ENCODE assay signal across 7 cellular contexts in genomic region chr7:100217934-100218333, GRCh38. TPM values are rescaled to one million over a fixed set of nuclear protein-coding genes. Genes with fewer than 3 reads are reported as not detected.
DNase-seq lines count a peak whose midpoint lies in the region; ATAC-seq and TF ChIP-seq lines count a peak whose summit lies in the region.
"Not testable (repeated sequence)": the region's sequence is repeated elsewhere in the genome, so short reads cannot be mapped to it uniquely, and the experiment has no call there.
"Had no signal": no experiment of that assay in that cellular context is flagged by ENCODE, and none has a peak within 500 bp of the region (broad histone marks: within the 10 kb centered on the region; RNA-seq: fewer than 3 reads in every experiment).

No MANE protein-coding gene starts in this region.

- H3K36me3 ChIP-seq in CD4-positive, CD25-positive, alpha-beta regulatory T cell (ENCODE audit: control insufficient read depth, insufficient read depth, low read length); smooth muscle cell (ENCODE audit: low read depth): not testable (repeated sequence)

- H3K4me3 ChIP-seq in CD4-positive, CD25-positive, alpha-beta regulatory T cell (ENCODE audit: low read depth, low read length); fibroblast of mammary gland (ENCODE audit: control insufficient read depth, low read depth, low read length); smooth muscle cell: not testable (repeated sequence)

- H2AFZ ChIP-seq in smooth muscle cell (ENCODE audit: low read depth): not testable (repeated sequence)

- H3K36me3 Mint-ChIP-seq in CD4-positive, CD25-positive, alpha-beta regulatory T cell: peaks cover 14% of the 10 kb centered on the region
- not testable (repeated sequence) for H3K36me3 Mint-ChIP-seq in HFFc6 (ENCODE audit: low read depth)

- WGBS in smooth muscle cell (ENCODE audit: low lambda C conversion rate): 0% methylated on average over 1 of the region's 5 CpGs

- not testable (repeated sequence) for ATAC-seq in CD4-positive, CD25-positive, alpha-beta regulatory T cell (ENCODE audit: low read depth in 2 of 2)

- H3K4me1 Mint-ChIP-seq in CD4-positive, CD25-positive, alpha-beta regulatory T cell: peaks cover 8 to 66% (median 42%) of the 10 kb centered on the region in 4 donors
- not testable (repeated sequence) for H3K4me1 Mint-ChIP-seq in HFFc6 (ENCODE audit: low read depth)

- not testable (repeated sequence) for H3K4me2 ChIP-seq in smooth muscle cell

- peak overlapping the region; percentile 90 to 98 (median 92) for H3K4me3 Mint-ChIP-seq in CD4-positive, CD25-positive, alpha-beta regulatory T cell
- not testable (repeated sequence) for H3K4me3 Mint-ChIP-seq in HFFc6

- not testable (repeated sequence) for H3K27me3 Mint-ChIP-seq in CD4-positive, CD25-positive, alpha-beta regulatory T cell; HFFc6 (ENCODE audit: insufficient read depth)

- not testable (repeated sequence) for H3F3A ChIP-seq in smooth muscle cell (ENCODE audit: low read depth)

- TF ChIP-seq CTCF in HFFc6 (IDR thresholded peaks at IDR 0.05) (peak; percentile 76), fibroblast of mammary gland (conservative IDR thresholded peaks at IDR 0.05; ENCODE audit: control insufficient read depth, insufficient read depth, low read depth, low read length) (peak; percentile 45), smooth muscle cell (IDR thresholded peaks at IDR 0.05; ENCODE audit: borderline replicate concordance, insufficient read depth, poor library complexity, severe bottlenecking) (peak; percentile 48)

- H3K27ac ChIP-seq in CD4-positive, CD25-positive, alpha-beta regulatory T cell (ENCODE audit: insufficient read depth, low read length, poor library complexity, severe bottlenecking): peak overlapping the region; percentile 99
- not testable (repeated sequence) for H3K27ac ChIP-seq in smooth muscle cell (ENCODE audit: low read depth)

- not testable (repeated sequence) for H3K9me3 ChIP-seq in CD4-positive, CD25-positive, alpha-beta regulatory T cell (ENCODE audit: control insufficient read depth in 2 of 2, low read length in 2 of 2); smooth muscle cell (replicated peaks; ENCODE audit: low read depth)

- H3K79me2 ChIP-seq in smooth muscle cell (ENCODE audit: low read depth): not testable (repeated sequence)

- peaks cover 43% of the 10 kb centered on the region for H3K4me1 ChIP-seq in CD4-positive, CD25-positive, alpha-beta regulatory T cell (ENCODE audit: control insufficient read depth, insufficient read depth, low read length, poor library complexity, severe bottlenecking)
- not testable (repeated sequence) for H3K4me1 ChIP-seq in smooth muscle cell (ENCODE audit: low read depth)

- H3K27me3 ChIP-seq in CD4-positive, CD25-positive, alpha-beta regulatory T cell (ENCODE audit: control insufficient read depth, insufficient read depth, low read length); smooth muscle cell (ENCODE audit: low read depth): not testable (repeated sequence)

- peak; percentile 53 to 77 (median 71) for DNase-seq in CD4-positive, CD25-positive, alpha-beta regulatory T cell
- DNase-seq in HFFc6 (peak; percentile 74), NCI-H526 treated with DMSO at 0.1 percent for 48 hours (lab: John Stamatoyannopoulos, UW) (peak; percentile 4), fibroblast of mammary gland (ENCODE audit: low read depth) (peak; percentile 53), smooth muscle cell (lab: John Stamatoyannopoulos, UW; ENCODE audit: unreplicated experiment) (peak; percentile 46)
- DNase-seq in activated CD8-positive, alpha-beta memory T cell treated with anti-CD3 and anti-CD28 coated beads, Interleukin-2, amount 50 U/mL, for 4 hours: peak; percentile 80

- H3K9me3 Mint-ChIP-seq in CD4-positive, CD25-positive, alpha-beta regulatory T cell; HFFc6: not testable (repeated sequence)

- not testable (repeated sequence) for H3K9ac ChIP-seq in smooth muscle cell (ENCODE audit: low read depth)

- peak overlapping the region in 2 of 3 donors; percentile 100 for H3K27ac Mint-ChIP-seq in CD4-positive, CD25-positive, alpha-beta regulatory T cell
- not testable (repeated sequence) for H3K27ac Mint-ChIP-seq in HFFc6

- not testable (repeated sequence) for H4K20me1 ChIP-seq in smooth muscle cell (ENCODE audit: low read depth)

RNA-seq across cellular contexts. Expression of gene PVRIG, which starts 1.8 kb away (rescaled TPM):
- total RNA-seq in CD4-positive, CD25-positive, alpha-beta regulatory T cell: 46.3 TPM
- 100 to 1,000 TPM in 2 of 4 donors, 10 to 100 TPM in 2; 89.0 to 126 (median 97.6) TPM for polyA plus RNA-seq in CD4-positive, CD25-positive, alpha-beta regulatory T cell
- under 1 TPM in 4 of 6 experiments, not detected in 2; 0.51 to 0.87 (median 0.61) TPM for total RNA-seq in HFFc6 (2021; fragmentation: NEBNext Ultra II Directional; extraction: Animal tissue kit (Norgen Biotek cat#: 25700))
- not detected in 2 replicates for total RNA-seq in smooth muscle cell
- polyA plus RNA-seq in smooth muscle cell: 0.41 TPM in 1 of 2 replicates, not detected in the other
- total RNA-seq: mesenteric fat pad had no signal

RNA-seq across cellular contexts. Expression of gene STAG3, which starts 40.2 kb away (rescaled TPM):
- 6.2 TPM for total RNA-seq in CD4-positive, CD25-positive, alpha-beta regulatory T cell
- polyA plus RNA-seq in CD4-positive, CD25-positive, alpha-beta regulatory T cell: 1 to 10 TPM in 1 of 4 donors, under 1 TPM in 3; 0.53 to 4.0 (median 0.77) TPM
- total RNA-seq in HFFc6 (2021; fragmentation: NEBNext Ultra II Directional; extraction: Animal tissue kit (Norgen Biotek cat#: 25700)): under 1 TPM; 0.24 to 0.91 (median 0.43) TPM
- total RNA-seq in smooth muscle cell: 0.04 and 0.85 TPM in 2 replicates
- polyA plus RNA-seq in smooth muscle cell: 0.96 and 1.3 TPM in 2 replicates

RNA-seq across cellular contexts. Expression of gene GPC2, which starts 40.8 kb away (rescaled TPM):
- total RNA-seq in CD4-positive, CD25-positive, alpha-beta regulatory T cell: 7.0 TPM
- under 1 TPM in 3 of 4 donors, not detected in 1; 0.16 to 0.27 (median 0.23) TPM for polyA plus RNA-seq in CD4-positive, CD25-positive, alpha-beta regulatory T cell
- 1 to 10 TPM in 3 of 6 experiments, under 1 TPM in 3; 0.57 to 1.4 (median 0.86) TPM for total RNA-seq in HFFc6 (2021; fragmentation: NEBNext Ultra II Directional; extraction: Animal tissue kit (Norgen Biotek cat#: 25700))
- 3.5 and 7.1 TPM in 2 replicates for total RNA-seq in smooth muscle cell
- 3.2 and 8.5 TPM in 2 replicates for polyA plus RNA-seq in smooth muscle cell

RNA-seq across cellular contexts. Expression of gene GAL3ST4, which starts 49.5 kb away (rescaled TPM):
- total RNA-seq in CD4-positive, CD25-positive, alpha-beta regulatory T cell: 6.1 TPM
- 1 to 10 TPM; 2.6 to 7.7 (median 5.3) TPM for polyA plus RNA-seq in CD4-positive, CD25-positive, alpha-beta regulatory T cell
- 1 to 10 TPM; 5.1 to 8.6 (median 7.1) TPM for total RNA-seq in HFFc6 (2021; fragmentation: NEBNext Ultra II Directional; extraction: Animal tissue kit (Norgen Biotek cat#: 25700))
- 4.8 and 6.5 TPM in 2 replicates for total RNA-seq in smooth muscle cell
- 7.2 and 7.4 TPM in 2 replicates for polyA plus RNA-seq in smooth muscle cell

RNA-seq across cellular contexts. Expression of gene TRAPPC14, which starts 59.4 kb away (rescaled TPM):
- 54.6 TPM for total RNA-seq in CD4-positive, CD25-positive, alpha-beta regulatory T cell
- polyA plus RNA-seq in CD4-positive, CD25-positive, alpha-beta regulatory T cell: 1 to 10 TPM; 2.3 to 4.3 (median 3.9) TPM
- total RNA-seq in HFFc6 (2021; fragmentation: NEBNext Ultra II Directional; extraction: Animal tissue kit (Norgen Biotek cat#: 25700)): 10 to 100 TPM; 19.1 to 23.4 (median 21.7) TPM
- 4.4 and 7.0 TPM in 2 replicates for total RNA-seq in smooth muscle cell
- 5.4 and 14.7 TPM in 2 replicates for polyA plus RNA-seq in smooth muscle cell

Comparison
In these comparisons a context has a peak if more than half of its experiments do, and no peak if none do; other contexts are left out.
1. DNase-seq: peak in every context shown above with its lines; median percentile 80 in activated CD8-positive, alpha-beta memory T cell treated with anti-CD3 and anti-CD28 coated beads, Interleukin-2, amount 50 U/mL, for 4 hours; 74 in HFFc6; 71 in CD4-positive, CD25-positive, alpha-beta regulatory T cell; 53 in fibroblast of mammary gland; 46 in smooth muscle cell; 4 in NCI-H526 treated with DMSO at 0.1 percent for 48 hours.
2. RNA of gene PVRIG, which starts 1.8 kb away (total RNA-seq): 46.3 TPM in CD4-positive, CD25-positive, alpha-beta regulatory T cell (single experiment); 0.51 to 0.87 TPM in HFFc6 and not detected in smooth muscle cell; every median in the first group is over 10 times any median in the second.
3. Peak in every context shown above with its lines, with median percentiles within 50 percentile points of each other: CTCF ChIP-seq.